23 cellular contexts compared by ENCODE assay signal in the genomic region with DNA sequence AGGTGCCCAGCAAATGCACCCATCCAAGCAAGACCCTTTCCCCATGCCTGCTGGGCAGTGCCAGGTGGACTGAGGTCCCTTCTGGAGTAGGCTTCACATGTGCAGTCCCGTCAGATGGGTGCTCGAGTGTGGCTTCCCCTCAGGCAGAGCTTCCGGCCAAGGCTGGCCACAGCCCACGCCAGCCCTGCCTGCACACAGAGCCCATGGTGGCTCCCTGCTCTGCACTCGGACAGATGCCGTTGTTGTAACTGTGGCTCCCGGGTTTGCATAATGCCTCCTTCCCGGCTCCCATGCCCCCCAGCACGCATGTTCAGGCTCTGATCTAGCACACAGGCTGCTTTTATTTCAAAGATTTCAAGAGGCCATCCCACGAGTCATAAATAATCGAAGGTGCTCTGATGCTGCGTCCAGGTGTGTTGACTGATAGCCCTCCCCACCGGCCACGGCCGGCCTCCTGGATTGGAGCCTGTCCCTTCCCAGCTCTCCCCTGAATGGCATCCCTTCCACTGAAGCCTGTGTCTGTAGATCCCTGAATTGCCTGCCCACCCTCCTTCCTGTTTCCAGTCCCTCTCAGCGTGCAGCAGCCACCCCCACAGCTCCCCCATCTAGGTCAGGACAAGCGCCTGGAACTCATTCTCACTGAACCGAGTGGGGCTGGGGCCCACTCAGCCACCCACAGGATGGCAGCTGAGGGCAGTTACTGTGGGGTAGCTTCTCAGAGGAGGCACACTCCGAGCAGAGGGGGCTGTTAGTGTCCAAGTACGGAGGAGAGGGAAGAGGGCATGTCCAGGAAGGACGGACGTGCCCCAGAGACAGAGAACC.
"Had no signal": no experiment of that assay in that cellular context is flagged by ENCODE, and none has a peak within 500 bp of the region (broad histone marks: within the 10 kb centered on the region; RNA-seq: fewer than 3 reads in every experiment).

No MANE protein-coding gene starts in this region.

- H3K4me1 ChIP-seq: gastrocnemius medialis, psoas muscle, sigmoid colon, stomach, testis, tibial artery had no signal

- FAIRE-seq: kidney had no signal

- H2AFZ ChIP-seq: hepatocyte had no signal

- H3K79me2 ChIP-seq: hepatocyte had no signal

- H3K36me3 ChIP-seq: gastrocnemius medialis, sigmoid colon, stomach, tibial artery had no signal

- H3K9me3 ChIP-seq: gastrocnemius medialis, psoas muscle, sigmoid colon, stomach, testis, tibial artery had no signal

- H3K27ac ChIP-seq: epithelial cell of prostate, gastrocnemius medialis, hepatocyte, psoas muscle, sigmoid colon, stomach, testis, tibial artery had no signal

- ATAC-seq: esophagus mucosa; gastrocnemius medialis; left lobe of liver; natural killer cell; psoas muscle; right cardiac atrium; stimulated activated effector memory CD8-positive, alpha-beta T cell treated with anti-CD3 and anti-CD28 coated beads, Interleukin-12 subunit alpha, Interleukin-12 subunit beta, amount 100 ng/mL, for 72 hours had no signal

- DNase-seq: cortex of kidney; effector CD8-positive, alpha-beta T cell; endodermal cell; foreskin fibroblast; gastrocnemius medialis; head of caudate nucleus; kidney; natural killer cell; psoas muscle; right cardiac atrium; sigmoid colon; stimulated activated CD4-positive, alpha-beta T cell treated with anti-CD3 and anti-CD28 coated beads, Interleukin-2, amount 100 ng/mL, for 24 hours; stimulated activated CD4-positive, alpha-beta T cell treated with anti-CD3 and anti-CD28 coated beads, Interleukin-4, amount 100 ng/mL, for 24 hours; stimulated activated naive CD4-positive, alpha-beta T cell treated with Interleukin-2 at 50 U/mL for 16 hours; stomach; testis; tibial artery had no signal

- H3K4me3 ChIP-seq: gastrocnemius medialis, hepatocyte, lung, psoas muscle, sigmoid colon, stomach, testis, tibial artery had no signal

- H3K27me3 ChIP-seq: hepatocyte, sigmoid colon, testis had no signal

- H3K4me2 ChIP-seq: hepatocyte had no signal
